ENCODE assay signal across 18 cellular contexts in the genomic region with DNA sequence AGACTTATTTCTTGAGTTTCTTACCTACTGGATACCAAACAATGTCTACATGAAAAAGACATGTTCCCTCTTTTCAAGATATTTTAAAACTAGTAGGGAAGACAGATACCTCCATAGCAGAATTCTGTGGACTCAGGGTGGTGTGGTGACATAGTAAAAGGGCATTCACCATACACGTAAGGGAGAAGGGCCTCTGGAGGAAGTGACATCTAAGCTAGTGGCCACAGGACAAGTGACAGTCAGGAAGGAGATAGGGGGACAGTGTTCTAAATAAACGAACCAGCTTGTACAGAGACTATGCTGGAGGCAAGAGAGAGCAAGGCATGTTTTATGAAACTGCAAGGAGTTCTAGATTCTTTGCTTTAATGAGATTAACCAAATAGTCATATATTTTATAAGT.
"Had no signal": no experiment of that assay in that cellular context is flagged by ENCODE, and none has a peak within 500 bp of the region (broad histone marks: within the 10 kb centered on the region; RNA-seq: fewer than 3 reads in every experiment).

No MANE protein-coding gene starts in this region.

- DNase-seq: cortex of kidney; effector memory CD8-positive, alpha-beta T cell; left ventricle myocardium superior; lower lobe of right lung; natural killer cell; stimulated activated CD4-positive, alpha-beta T cell treated with anti-CD3 and anti-CD28 coated beads, Interleukin-12 subunit alpha, Interleukin-12 subunit beta, amount 100 ng/mL, for 4 hours; stimulated activated CD4-positive, alpha-beta T cell treated with anti-CD3 and anti-CD28 coated beads, Interleukin-1b, Interleukin-23, amount 100 ng/mL, for 48 hours; stimulated activated CD4-positive, alpha-beta T cell treated with anti-CD3 and anti-CD28 coated beads, Interleukin-4, amount 100 ng/mL, for 1 hour; stimulated activated CD8-positive, alpha-beta memory T cell treated with anti-CD3 and anti-CD28 coated beads, Interleukin-4, amount 100 ng/mL, for 48 hours; stimulated activated naive CD4-positive, alpha-beta T cell; stimulated activated naive CD8-positive, alpha-beta T cell treated with anti-CD3 and anti-CD28 coated beads, Interleukin-15, amount 100 ng/mL, for 72 hours; transverse colon had no signal

- H3K36me3 ChIP-seq: lower lobe of right lung, suprapubic skin, transverse colon, vagina had no signal

- H3K9ac ChIP-seq: parathyroid adenoma had no signal

- H3K4me1 ChIP-seq: lower lobe of right lung, parathyroid adenoma, suprapubic skin, transverse colon, vagina had no signal

- H3K27me3 ChIP-seq: suprapubic skin, transverse colon, vagina had no signal

- H3K4me3 ChIP-seq: lower lobe of right lung, smooth muscle cell, suprapubic skin, transverse colon, vagina had no signal

- H3K36me3 Mint-ChIP-seq: natural killer cell had no signal

- H3K79me2 ChIP-seq: parathyroid adenoma had no signal

- H2AFZ ChIP-seq: parathyroid adenoma had no signal

- H3K9me3 ChIP-seq: lower lobe of right lung, suprapubic skin, transverse colon, vagina had no signal

- H3K4me1 Mint-ChIP-seq: stimulated activated naive CD8-positive, alpha-beta T cell treated with anti-CD3 and anti-CD28 coated beads, Interleukin-15, amount 100 ng/mL, for 72 hours had no signal

- H3K4me3 Mint-ChIP-seq: effector memory CD8-positive, alpha-beta T cell; natural killer cell; stimulated activated naive CD8-positive, alpha-beta T cell treated with anti-CD3 and anti-CD28 coated beads, Interleukin-15, amount 100 ng/mL, for 72 hours had no signal

- ATAC-seq: effector memory CD8-positive, alpha-beta T cell; lower lobe of right lung; natural killer cell; sciatic nerve; stimulated activated naive CD8-positive, alpha-beta T cell treated with anti-CD3 and anti-CD28 coated beads, Interleukin-15, amount 100 ng/mL, for 72 hours had no signal

- H3K27me3 Mint-ChIP-seq: effector memory CD8-positive, alpha-beta T cell; progenitor cell of endocrine pancreas; stimulated activated naive CD8-positive, alpha-beta T cell treated with anti-CD3 and anti-CD28 coated beads, Interleukin-15, amount 100 ng/mL, for 72 hours had no signal

- H3K4me2 ChIP-seq: smooth muscle cell had no signal

- H3K27ac Mint-ChIP-seq: effector memory CD8-positive, alpha-beta T cell; natural killer cell; progenitor cell of endocrine pancreas had no signal

- H3K9me3 Mint-ChIP-seq: effector memory CD8-positive, alpha-beta T cell; natural killer cell; stimulated activated naive CD8-positive, alpha-beta T cell treated with anti-CD3 and anti-CD28 coated beads, Interleukin-15, amount 100 ng/mL, for 72 hours had no signal
